26 cellular contexts compared by ENCODE assay signal in the genomic region with DNA sequence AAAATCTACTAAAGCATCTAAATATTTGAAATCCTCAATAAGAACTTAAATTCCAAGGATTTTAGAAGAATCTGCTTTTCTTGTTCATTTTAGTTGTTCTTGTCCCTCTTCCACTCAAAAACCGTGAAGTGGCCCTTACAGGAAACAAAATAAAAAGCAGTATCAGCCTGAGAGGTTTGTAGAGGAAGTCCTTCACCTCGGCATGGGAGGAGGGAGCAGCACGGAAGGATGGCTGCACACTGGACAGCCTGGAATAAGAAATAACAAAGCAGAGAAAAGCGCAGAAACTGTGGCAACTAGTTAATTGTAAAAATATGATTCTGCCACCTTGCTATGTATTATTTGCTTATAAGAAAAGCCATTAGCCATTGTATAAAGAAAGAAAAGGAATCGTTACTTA. TPM values are rescaled to one million over a fixed set of nuclear protein-coding genes. Genes with fewer than 3 reads are reported as not detected.
DNase-seq lines count a peak whose midpoint lies in the region; ATAC-seq and TF ChIP-seq lines count a peak whose summit lies in the region.
"Had no signal": no experiment of that assay in that cellular context is flagged by ENCODE, and none has a peak within 500 bp of the region (broad histone marks: within the 10 kb centered on the region; RNA-seq: fewer than 3 reads in every experiment).

No MANE protein-coding gene starts in this region.

- DNase-seq in DMS153 (lab: John Stamatoyannopoulos, UW) (peak; percentile 52), H9 (no peak), NOMO-1 treated with dmso at 0.1 percent for 144 hours (lab: John Stamatoyannopoulos, UW; ENCODE audit: unreplicated experiment) (peak; percentile 13), lower lobe of right lung (no peak), NCI-H2107 treated with DMSO at 0.1 percent for 48 hours (lab: John Stamatoyannopoulos, UW; ENCODE audit: unreplicated experiment) (no peak), HCEC 1CT (no peak), GM20000 (ENCODE audit: low spot score) (no peak)
- DNase-seq: activated CD4-positive, alpha-beta T cell treated with anti-CD3 and anti-CD28 coated beads, Interleukin-2, amount 50 U/mL, for 48 hours; activated naive CD4-positive, alpha-beta T cell treated with anti-CD3 and anti-CD28 coated beads for 36 hours; aorta; Caco-2; endodermal cell; GDM1; GOT3; MM.1S; natural killer cell; NCI-H2107; NK-92 treated with Interleukin-12 subunit alpha and Interleukin-12 subunit beta, amount 100 ng/mL, for 24 hours; stimulated activated CD4-positive, alpha-beta T cell treated with anti-CD3 and anti-CD28 coated beads, Interleukin-4, amount 100 ng/mL, for 4 hours; substantia nigra had no signal

- peak overlapping the region in 2 of 3 experiments; percentile 46 to 73; a peak in 3 of 7 replicates for H3K27ac Mint-ChIP-seq in H9
- H3K27ac Mint-ChIP-seq: activated naive CD4-positive, alpha-beta T cell treated with anti-CD3 and anti-CD28 coated beads for 36 hours; endodermal cell; memory B cell; natural killer cell had no signal

- no peaks in the 10 kb centered on the region for H4K20me1 ChIP-seq in H9 (ENCODE audit: control insufficient read depth, insufficient read depth, insufficient read length)

- no peaks in the 10 kb centered on the region for H3K9me3 Mint-ChIP-seq in H9
- H3K9me3 Mint-ChIP-seq: activated naive CD4-positive, alpha-beta T cell treated with anti-CD3 and anti-CD28 coated beads for 36 hours; endodermal cell; memory B cell; natural killer cell had no signal

- no peak for TF ChIP-seq CTCF in H9 (conservative IDR thresholded peaks at IDR 0.05)
- TF ChIP-seq CTCF in lower lobe of right lung (IDR thresholded peaks at IDR 0.05): no peak
- TF ChIP-seq CTCF in GM20000 (IDR thresholded peaks at IDR 0.05; ENCODE audit: extremely low read depth, missing control alignments): no peak

- H3K79me1 ChIP-seq in H9 (ENCODE audit: insufficient read depth, low read depth, low read length, poor library complexity, severe bottlenecking): no peaks in the 10 kb centered on the region

- peaks cover 4% of the 10 kb centered on the region for H3K4me1 ChIP-seq in H9 (ENCODE audit: insufficient read depth, low read length)
- H3K4me1 ChIP-seq in lower lobe of right lung: peaks cover 40% of the 10 kb centered on the region
- H3K4me1 ChIP-seq: Caco-2, prostate gland, vagina had no signal

- ATAC-seq in lower lobe of right lung: peak; percentile 60 to 80
- ATAC-seq: GM12878, natural killer cell, SK-N-SH treated with all-trans-retinoic acid at 6 μM for 48 hours had no signal

- no peaks in the 10 kb centered on the region for H3K79me2 ChIP-seq in H9 (ENCODE audit: insufficient read depth, low read length)

- H4K91ac ChIP-seq in H9 (ENCODE audit: insufficient read length, low read depth, low read length): no peak overlapping the region

- peak overlapping the region in 1 of 2 experiments; percentile 2; a peak in 1 of 5 replicates for H3K4me3 Mint-ChIP-seq in H9
- H3K4me3 Mint-ChIP-seq: activated naive CD4-positive, alpha-beta T cell treated with anti-CD3 and anti-CD28 coated beads for 36 hours; endodermal cell; memory B cell; natural killer cell had no signal

- H3K27me3 Mint-ChIP-seq in H9 (ENCODE audit: low read depth): no peaks in the 10 kb centered on the region
- H3K27me3 Mint-ChIP-seq: memory B cell had no signal

- no peaks in the 10 kb centered on the region for H3K27me3 ChIP-seq in H9 (ENCODE audit: insufficient read depth, low read length)
- H3K27me3 ChIP-seq in lower lobe of right lung (ENCODE audit: low read depth): no peaks in the 10 kb centered on the region
- H3K27me3 ChIP-seq: vagina had no signal

- no peak overlapping the region for H4K8ac ChIP-seq in H9 (replicated peaks; ENCODE audit: insufficient read length, low read depth, low read length)

- intact Hi-C loops in lower lobe of right lung (cut with DNase I): loop anchor here (10.0 kb wide), 1 partner anchor 158 kb away; no protein-coding TSS in a partner anchor

- H3K14ac ChIP-seq in H9 (ENCODE audit: insufficient read depth, low read length): no peak overlapping the region

- no peak overlapping the region for H2AK5ac ChIP-seq in H9 (ENCODE audit: insufficient read length, low read length)

- no peak overlapping the region for H3K18ac ChIP-seq in H9 (ENCODE audit: insufficient read length, low read depth, low read length)

- H3T11ph ChIP-seq in H9 (ENCODE audit: low read length): no peak overlapping the region

- H3K23me2 ChIP-seq in H9 (ENCODE audit: insufficient read length, low read depth, low read length, poor library complexity, severe bottlenecking): no peaks in the 10 kb centered on the region

- no CpG with 5 or more reads among the region's 5 CpGs for WGBS in H9 (ENCODE audit: extremely low coverage, insufficient read length, low lambda C conversion rate)

- H3K4me3 ChIP-seq in lower lobe of right lung: no peak overlapping the region
- H3K4me3 ChIP-seq: GM12878, prostate gland, smooth muscle cell, vagina had no signal

- H3K4me1 Mint-ChIP-seq in H9: peaks cover 27 to 28% of the 10 kb centered on the region in 2 experiments

- no peak overlapping the region for H2BK120ac ChIP-seq in H9 (ENCODE audit: low read depth, low read length, poor library complexity, severe bottlenecking)

- H3K4me2 ChIP-seq in H9 (ENCODE audit: insufficient read depth, insufficient read length, low read length): no peak overlapping the region
- H3K4me2 ChIP-seq: smooth muscle cell had no signal

- H3K36me3 ChIP-seq in lower lobe of right lung: no peaks in the 10 kb centered on the region
- H3K36me3 ChIP-seq: prostate gland, vagina had no signal

- no peak overlapping the region for H4K5ac ChIP-seq in H9 (ENCODE audit: insufficient read length, low read depth, low read length)

- no peak overlapping the region for H2BK15ac ChIP-seq in H9 (ENCODE audit: low read depth, low read length)

- H2BK20ac ChIP-seq in H9 (ENCODE audit: low read depth, low read length, poor library complexity, severe bottlenecking): no peak overlapping the region

- H2BK5ac ChIP-seq in H9 (ENCODE audit: insufficient read length, low read length): no peak overlapping the region

- H3K9ac ChIP-seq in H9 (ENCODE audit: extremely low read depth, insufficient read length, low read length): no peak overlapping the region

- no peak overlapping the region for H3K56ac ChIP-seq in H9 (ENCODE audit: insufficient read length, low read depth, low read length)

- H3K9me3 ChIP-seq in H9 (ENCODE audit: control insufficient read depth, low read depth, low read length): no peaks in the 10 kb centered on the region
- no peaks in the 10 kb centered on the region for H3K9me3 ChIP-seq in lower lobe of right lung
- H3K9me3 ChIP-seq: Caco-2, prostate gland, vagina had no signal

- H3K27ac ChIP-seq in H9 (ENCODE audit: insufficient read length, low read depth, low read length): no peak overlapping the region
- no peak overlapping the region for H3K27ac ChIP-seq in lower lobe of right lung
- H3K27ac ChIP-seq: prostate gland, vagina had no signal

- H3K4ac ChIP-seq in H9 (ENCODE audit: low read depth, low read length): no peak overlapping the region

- H3K23ac ChIP-seq in H9 (ENCODE audit: insufficient read length, low read depth, low read length): no peak overlapping the region

- H2AFZ ChIP-seq in H9 (ENCODE audit: low read length): no peak overlapping the region

- no peaks in the 10 kb centered on the region for H3K36me3 Mint-ChIP-seq in H9 (ENCODE audit: insufficient read depth in 1 of 3, low read depth in 3 of 3)
- H3K36me3 Mint-ChIP-seq: natural killer cell had no signal

- H2BK12ac ChIP-seq in H9 (ENCODE audit: insufficient read length, low read depth, low read length): no peak overlapping the region

RNA-seq across cellular contexts. Expression of a gene that starts 46.1 kb away (rescaled TPM):
- total RNA-seq in H9 (2021) (14.9 and 16.6 TPM in 2 replicates), lower lobe of right lung (73.8 TPM)

Comparison
In these comparisons a context has a peak if more than half of its experiments do, and no peak if none do; other contexts are left out.
1. DNase-seq: peak in DMS153 (single experiment) and NOMO-1 treated with dmso at 0.1 percent for 144 hours (single experiment); none in H9 (single experiment), lower lobe of right lung (single experiment), NCI-H2107 treated with DMSO at 0.1 percent for 48 hours (single experiment), HCEC 1CT (single experiment) and GM20000 (single experiment).